Comparison of ENCODE assay signal across 8 cellular contexts in genomic region chr1:119646521-119647227, GRCh38. TPM values are rescaled to one million over a fixed set of nuclear protein-coding genes. Genes with fewer than 3 reads are reported as not detected.
DNase-seq lines count a peak whose midpoint lies in the region; ATAC-seq and TF ChIP-seq lines count a peak whose summit lies in the region.

No MANE protein-coding gene starts in this region.

- H3K36me3 ChIP-seq in BJ (ENCODE audit: control insufficient read depth, insufficient read depth, low read length) (no peaks in the 10 kb centered on the region), IMR-90 (ENCODE audit: control insufficient read depth, insufficient read depth, low read length) (no peaks in the 10 kb centered on the region)

- no peak for TF ChIP-seq RAD21 in IMR-90 (IDR thresholded peaks at IDR 0.05; ENCODE audit: low read length)

- H3K4me1 Mint-ChIP-seq in naive B cell, result peaks cover 4 to 12% (median 6%) of the 10 kb centered on the region in 3 donors

- H3K27me3 ChIP-seq in BJ (ENCODE audit: control insufficient read depth, insufficient read depth, low read length), result no peaks in the 10 kb centered on the region
- H3K27me3 ChIP-seq in IMR-90 (ENCODE audit: control insufficient read depth, insufficient read depth, low read length), result no peaks in the 10 kb centered on the region
- H3K27me3 ChIP-seq in dorsolateral prefrontal cortex, result no peaks in the 10 kb centered on the region

- H2BK5ac ChIP-seq in IMR-90 (ENCODE audit: low read depth, low read length, poor library complexity, severe bottlenecking), result peak overlapping the region; percentile 87

- no CpG with 5 or more reads among the region's 15 CpGs for WGBS in IMR-90 (ENCODE audit: extremely low coverage in 2 of 2, insufficient read length in 1 of 2), 2 experiments

- TF ChIP-seq CTCF in BJ (IDR thresholded peaks at IDR 0.05; ENCODE audit: insufficient read depth, low read depth, low read length) (no peak), IMR-90 (conservative IDR thresholded peaks at IDR 0.05; ENCODE audit: low read depth, low read length) (no peak), dorsolateral prefrontal cortex (IDR thresholded peaks at IDR 0.05 in 54 of 56, conservative IDR thresholded peaks at IDR 0.05 in 2 of 56; ENCODE audit: low read depth in 1 of 56, partially characterized antibody in 56 of 56) (no peak)

- peak overlapping the region; percentile 89 for H2BK120ac ChIP-seq in IMR-90 (ENCODE audit: low read depth, low read length)

- intact Hi-C loops in IMR-90 (cut with micrococcal nuclease) (loop anchor here (5.0 kb wide), 1 partner anchor 66 kb away; the partner anchor contains the start of gene PHGDH), dorsolateral prefrontal cortex (cut with DNase I) (loop anchor here in 1 of 2 donors (5.0 kb wide), 1 partner anchor 94 kb away; no protein-coding TSS in a partner anchor)

- H3K4me1 ChIP-seq in IMR-90 (ENCODE audit: control insufficient read depth, insufficient read depth, low read length), result peaks cover 11% of the 10 kb centered on the region

- dilution Hi-C loops in IMR-90 (cut with HindIII; ENCODE audit: low sequenced_read_pairs, unreplicated experiment), result no loop called here

- peak overlapping the region in 5 of 8 donors; percentile 31 to 62 (median 44) for H3K4me3 Mint-ChIP-seq in naive B cell

- peak overlapping the region; percentile 81 for H4K5ac ChIP-seq in IMR-90 (ENCODE audit: low read depth, low read length)

- no peak for DNase-seq in BJ (ENCODE audit: low read depth)
- peak; percentile 87 for DNase-seq in IMR-90
- no peak for DNase-seq in dorsolateral prefrontal cortex
- DNase-seq in naive B cell, result no peak
- DNase-seq in NCI-H526 treated with DMSO at 0.1 percent for 48 hours (lab: John Stamatoyannopoulos, UW), result no peak
- DNase-seq in superior temporal gyrus (ENCODE audit: extremely low spot score), result no peak

- no peak overlapping the region for H3K27ac Mint-ChIP-seq in naive B cell

- H3K18ac ChIP-seq in IMR-90 (ENCODE audit: low read depth, low read length), result peak overlapping the region; percentile 94

- H4K20me1 ChIP-seq in IMR-90 (ENCODE audit: insufficient read depth, low read length), result peaks cover 9% of the 10 kb centered on the region

- peak overlapping the region; percentile 85 for H3K4me3 ChIP-seq in BJ (ENCODE audit: low read depth, low read length)
- H3K4me3 ChIP-seq in IMR-90 (ENCODE audit: insufficient read depth, low read depth, low read length), result peak overlapping the region; percentile 78
- H3K4me3 ChIP-seq in dorsolateral prefrontal cortex, result peak overlapping the region; percentile 55 to 98 (median 86)

- H2AFZ ChIP-seq in IMR-90 (replicated peaks; ENCODE audit: low read length, poor library complexity), result peak overlapping the region; percentile 91

- peak overlapping the region; percentile 81 for H3K56ac ChIP-seq in IMR-90 (ENCODE audit: extremely low read depth, insufficient read depth, low read length)

- CTCF ChIA-PET in BJ (lab: Yijun Ruan, JAX) (interaction anchor here (0.6 to 4.4 kb wide), 8 partner anchors 11 to 599 kb away, joined by 3 to 41 read pairs (median 10); no protein-coding TSS in a partner anchor), IMR-90 (lab: Yijun Ruan, JAX) (interaction anchor here (1.0 to 2.2 kb wide), 4 partner anchors 11 to 32 kb away, joined by 3 to 8 read pairs (median 6); no protein-coding TSS in a partner anchor)

- peak overlapping the region; percentile 82 for H3K9ac ChIP-seq in IMR-90 (ENCODE audit: low read depth, low read length)

- TSS peak; percentile 25 for BruUV-seq in IMR-90 (replicated peaks; lab: Mats Ljungman, UMichigan)

- H3K79me1 ChIP-seq in IMR-90 (ENCODE audit: low read depth in 1 of 2, low read length in 2 of 2), result peaks cover 15 to 54% of the 10 kb centered on the region in 2 experiments

- H3K4me2 ChIP-seq in IMR-90 (ENCODE audit: low read depth, low read length), result peak overlapping the region; percentile 99

- H2AK5ac ChIP-seq in IMR-90 (ENCODE audit: low read depth, low read length), result peak overlapping the region; percentile 97

- H4K91ac ChIP-seq in IMR-90 (ENCODE audit: insufficient read depth, low read depth, low read length), result peak overlapping the region; percentile 96

- H4K8ac ChIP-seq in IMR-90 (ENCODE audit: low read depth in 2 of 2, low read length in 2 of 2), result peak overlapping the region; percentile 38 to 82

- H3K23ac ChIP-seq in IMR-90 (ENCODE audit: low read depth, low read length), result peak overlapping the region; percentile 99

- ATAC-seq in IMR-90 (ENCODE audit: low read depth) (peak; percentile 4), naive B cell (ENCODE audit: low read depth in 2 of 2) (no peak), GM21529 (IDR thresholded peaks at IDR 0.05; ENCODE audit: unreplicated experiment) (no peak), GM18861 (IDR thresholded peaks at IDR 0.05; ENCODE audit: unreplicated experiment) (no peak)

- H2AK9ac ChIP-seq in IMR-90 (replicated peaks; ENCODE audit: low read depth, low read length, poor library complexity), result peak overlapping the region; percentile 98

- H3K27me3 Mint-ChIP-seq in naive B cell, result peaks cover 54 to 81% (median 71%) of the 10 kb centered on the region in 3 donors

- peak overlapping the region; percentile 75 for H2BK20ac ChIP-seq in IMR-90 (ENCODE audit: low read depth, low read length)

- H3K9me3 ChIP-seq in IMR-90 (ENCODE audit: control insufficient read depth, insufficient read depth, low read length), result no peaks in the 10 kb centered on the region

- POLR2A ChIA-PET in BJ (lab: Charles Lee), result no interaction called here
- POLR2A ChIA-PET in IMR-90 (lab: Charles Lee; ENCODE audit: unreplicated experiment), result no interaction called here

- H3K9me1 ChIP-seq in IMR-90 (ENCODE audit: insufficient read depth, low read length), result peaks cover 12% of the 10 kb centered on the region

- peak overlapping the region; percentile 89; the same call in 2 of the 3 replicates for H2BK15ac ChIP-seq in IMR-90 (ENCODE audit: low read depth, low read length)

- no peaks in the 10 kb centered on the region for H3K36me3 Mint-ChIP-seq in naive B cell

- in situ Hi-C loops in IMR-90 (cut with MboI; ENCODE audit: low sequenced_read_pairs), result no loop called here

- H3K27ac ChIP-seq in IMR-90 (ENCODE audit: insufficient read depth, low read length), result peak overlapping the region; percentile 91
- H3K27ac ChIP-seq in dorsolateral prefrontal cortex, result peak overlapping the region in 17 of 59 donors; percentile 38 to 92 (median 83)

- peaks cover 0 to 11% (median 2%) of the 10 kb centered on the region in 7 donors for H3K9me3 Mint-ChIP-seq in naive B cell

- H3K14ac ChIP-seq in IMR-90 (replicated peaks; ENCODE audit: low read depth, low read length), result peak overlapping the region; percentile 94

- peak; percentile 79 for TF ChIP-seq POLR2A in IMR-90 (IDR thresholded peaks at IDR 0.05; ENCODE audit: low read depth, low read length)

- peak overlapping the region; percentile 91 for H3K4ac ChIP-seq in IMR-90 (ENCODE audit: low read depth, low read length)

TF ChIP-seq in IMR-90, 13 proteins besides CTCF, POLR2A, EP300 and RAD21:
- TF ChIP-seq NFE2L2 (IDR thresholded peaks at IDR 0.05; ENCODE audit: low read depth, low read length) (peak; percentile 22; the same call in 1 of the 2 replicates), MAZ (IDR thresholded peaks at IDR 0.05; ENCODE audit: borderline replicate concordance, low read depth, low read length) (no peak)

RNA-seq across cellular contexts. Expression of gene ZNF697, which starts 1.4 kb away (rescaled TPM):
- polyA plus RNA-seq in BJ (2011; rRNA removed) (3.2 and 5.7 TPM in 2 replicates), IMR-90 (2012; rRNA removed) (5.7 and 6.2 TPM in 2 replicates), naive B cell (ENCODE audit: low read depth in 6 of 6) (not detected)
- 6.4 and 6.6 TPM in 2 replicates for polyA minus RNA-seq in BJ (2011; rRNA and poly(A)+ RNA removed)
- total RNA-seq in IMR-90 (2012; rRNA removed) (10.2 and 14.4 TPM in 2 replicates), dorsolateral prefrontal cortex (10 to 100 TPM in 119 of 120 experiments, 1 to 10 TPM in 1; 5.5 to 31.1 (median 20.7) TPM)
- 1.9 and 2.6 TPM in 2 replicates for polyA plus RNA-seq in IMR-90 (2012; cell fraction: cytosol; rRNA removed)
- polyA plus RNA-seq in IMR-90 (2012; cell fraction: nucleus; rRNA removed; ENCODE audit: low replicate concordance), result 6.9 and 8.3 TPM in 2 replicates
